In the genomic region with DNA sequence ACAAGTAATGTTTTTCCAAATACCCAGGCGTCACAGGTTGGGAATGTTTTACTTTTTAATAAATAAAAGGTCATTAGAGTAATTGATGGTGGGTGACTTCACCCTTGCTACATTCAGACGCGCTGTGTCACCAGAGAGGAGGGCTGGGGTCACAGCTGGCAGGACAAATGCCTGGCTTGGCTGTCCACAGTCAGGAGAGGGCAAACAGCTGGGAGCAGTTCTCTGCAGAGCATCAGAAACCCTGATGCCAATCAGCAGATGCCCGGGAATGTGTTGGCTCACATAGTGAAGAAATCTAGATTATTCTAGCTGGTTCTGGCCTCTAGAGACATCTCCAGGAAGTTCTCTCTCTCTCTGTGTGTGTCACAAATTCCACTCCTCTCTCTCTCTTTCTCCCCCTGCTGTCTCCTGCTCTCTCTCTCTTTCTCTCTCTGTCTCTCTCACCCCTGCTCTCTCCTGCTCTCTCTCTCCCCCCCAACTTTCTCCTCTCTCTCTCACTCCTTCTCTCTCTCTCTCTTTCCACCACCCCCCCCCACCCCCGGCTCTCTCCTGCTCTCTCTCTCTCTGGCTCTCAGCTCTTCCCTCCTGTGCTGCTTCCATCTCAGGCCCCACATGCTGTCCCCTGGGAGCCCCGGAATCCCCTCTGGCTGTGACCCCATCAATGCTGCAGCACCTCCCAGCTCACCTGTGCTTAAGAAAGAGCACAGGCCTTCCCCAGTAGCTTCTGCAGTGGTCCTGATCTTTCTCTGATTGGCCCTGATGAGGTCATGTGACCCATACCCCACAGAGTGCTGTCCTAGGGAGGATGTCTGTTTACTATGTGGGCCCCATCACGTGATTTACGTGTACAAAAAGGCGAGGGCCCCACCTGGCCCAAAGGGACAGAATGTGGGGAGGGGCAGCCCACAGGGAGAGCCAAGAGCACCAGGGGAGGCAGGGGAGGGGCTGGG, we compare ENCODE assay signal across 7 cellular contexts.
DNase-seq lines count a peak whose midpoint lies in the region; ATAC-seq, FAIRE-seq and TF ChIP-seq lines count a peak whose summit lies in the region.
"Not testable (repeated sequence)": the region's sequence is repeated elsewhere in the genome, so short reads cannot be mapped to it uniquely, and the experiment has no call there.

No MANE protein-coding gene starts in this region.

- WGBS in GM12878 (ENCODE audit: insufficient coverage, insufficient replicate concordance, low lambda C conversion rate, missing lambda C conversion rate), result 36% methylated on average over 7 of the region's 9 CpGs
- WGBS in hepatocyte (ENCODE audit: low lambda C conversion rate, missing lambda C conversion rate), result 91% methylated on average over 5 of the region's 9 CpGs
- 67 to 83% (median 77%) methylated on average over 6 to 8 of the region's 9 CpGs for WGBS in spleen, 5 donors

- not testable (repeated sequence) for H3K4me1 ChIP-seq in GM12878 (ENCODE audit: control insufficient read depth, insufficient read depth, low read length); hepatocyte (ENCODE audit: insufficient read depth); spleen

- SMC1A ChIA-PET in GM12878 (lab: Charles Lee; ENCODE audit: uncharacterized antibody, unreplicated experiment), result not testable (repeated sequence)

- intact Hi-C loops in GM12878 (cut with micrococcal nuclease; ENCODE audit: unreplicated experiment); spleen (cut with DNase I; ENCODE audit: low total_unique reads): not testable (repeated sequence)

- H2AFZ ChIP-seq in GM12878 (ENCODE audit: control insufficient read depth, low read depth, low read length); hepatocyte: not testable (repeated sequence)

- H3K4me3 ChIP-seq in GM12878, hepatocyte, spleen: not testable (repeated sequence)

- not testable (repeated sequence) for H3K9me3 ChIP-seq in GM12878 (replicated peaks; ENCODE audit: control insufficient read depth, insufficient read depth, low read length); hepatocyte (ENCODE audit: low read depth); spleen

- BruUV-seq in GM12878 (replicated peaks; lab: Mats Ljungman, UMichigan), result not testable (repeated sequence)

- RAD21 ChIA-PET in GM12878 (lab: Charles Lee; ENCODE audit: unreplicated experiment), result not testable (repeated sequence)

- not testable (repeated sequence) for H3K27me3 Mint-ChIP-seq in nephron progenitor cell (ENCODE audit: low read depth, poor library complexity)

- not testable (repeated sequence) for H3K9me2 ChIP-seq in hepatocyte (replicated peaks; ENCODE audit: insufficient read depth)

- CTCF ChIA-PET in GM12878 (lab: Yijun Ruan, JAX), result not testable (repeated sequence)

- TF ChIP-seq EP300 in GM12878 (IDR thresholded peaks at IDR 0.05; ENCODE audit: borderline replicate concordance in 1 of 2, control insufficient read depth in 1 of 2, low read depth in 2 of 2, low read length in 2 of 2), result not testable (repeated sequence)

- not testable (repeated sequence) for H3K4me3 Mint-ChIP-seq in nephron progenitor cell

- H3K4me2 ChIP-seq in GM12878 (ENCODE audit: control insufficient read depth, insufficient read depth); hepatocyte: not testable (repeated sequence)

- not testable (repeated sequence) for TF ChIP-seq POLR2A in GM12878 (IDR thresholded peaks at IDR 0.05; ENCODE audit: low read depth, low read length); spleen (IDR thresholded peaks at IDR 0.05)

- not testable (repeated sequence) for TF ChIP-seq CTCF in GM12878 (IDR thresholded peaks at IDR 0.05 in 2 of 3, conservative IDR thresholded peaks at IDR 0.05 in 1 of 3; ENCODE audit: control insufficient read depth in 2 of 3, extremely low read depth in 1 of 3, insufficient read depth in 1 of 3, low read depth in 3 of 3, low read length in 3 of 3); nephron progenitor cell (IDR thresholded peaks at IDR 0.05); spleen (IDR thresholded peaks at IDR 0.05 in 8 of 11, conservative IDR thresholded peaks at IDR 0.05 in 3 of 11)
- TF ChIP-seq CTCF in hepatocyte (IDR thresholded peaks at IDR 0.05; ENCODE audit: poor library complexity), result peak; percentile 6

- H3K9ac ChIP-seq in GM12878 (ENCODE audit: control insufficient read depth, insufficient read depth, low read length), result not testable (repeated sequence)

- H4K20me1 ChIP-seq in GM12878 (ENCODE audit: control insufficient read depth, insufficient read depth); hepatocyte (ENCODE audit: insufficient read depth, poor library complexity, severe bottlenecking): not testable (repeated sequence)

- POLR2A ChIA-PET in GM12878 (lab: Charles Lee), result interaction anchor here (0.6 kb wide), 1 partner anchor 187 kb away, joined by 9 read pairs; no protein-coding TSS in a partner anchor

- not testable (repeated sequence) for TF ChIP-seq RAD21 in GM12878 (IDR thresholded peaks at IDR 0.05; ENCODE audit: insufficient read depth, low read depth, low read length)

- H3K27ac Mint-ChIP-seq in nephron progenitor cell, result peak overlapping the region; percentile 79

- H3K36me3 ChIP-seq in GM12878 (ENCODE audit: control insufficient read depth in 2 of 2, insufficient read depth in 2 of 2, low read length in 1 of 2); hepatocyte (replicated peaks; ENCODE audit: insufficient read depth, low read depth); spleen: not testable (repeated sequence)

- peak; percentile 44 for FAIRE-seq in GM12878 (lab: Jason Lieb, UNC)

- H3K36me3 Mint-ChIP-seq in nephron progenitor cell (ENCODE audit: low read depth), result not testable (repeated sequence)

- not testable (repeated sequence) for H3K9me3 Mint-ChIP-seq in nephron progenitor cell

- H3K4me1 Mint-ChIP-seq in nephron progenitor cell, result peaks cover 33% of the 10 kb centered on the region

- H3K27me3 ChIP-seq in GM12878 (replicated peaks in 1 of 2; ENCODE audit: control insufficient read depth in 2 of 2, insufficient read depth in 2 of 2, low read length in 1 of 2); hepatocyte; spleen (replicated peaks in 1 of 7): not testable (repeated sequence)

- not testable (repeated sequence) for ATAC-seq in GM12878

- in situ Hi-C loops in GM12878 (cut with MboI), result not testable (repeated sequence)

- peak; percentile 4 for DNase-seq in DMS79 treated with DMSO at 0.1 percent for 48 hours (lab: John Stamatoyannopoulos, UW)
- peak; percentile 6 for DNase-seq in MV-4-11 (lab: John Stamatoyannopoulos, UW)
- DNase-seq in SIG-M5 treated with dmso at 0.1 percent for 504 hours (lab: John Stamatoyannopoulos, UW; ENCODE audit: unreplicated experiment), result peak; percentile 6
- not testable (repeated sequence) for DNase-seq in GM12878 (ENCODE audit: low read depth, low spot score); nephron progenitor cell
- peak; percentile 24 for DNase-seq in hepatocyte (ENCODE audit: low spot score)
- peak; percentile 62 for DNase-seq in spleen

- H3K79me2 ChIP-seq in GM12878 (ENCODE audit: control insufficient read depth, insufficient read depth, low read length); hepatocyte: not testable (repeated sequence)

- H3K27ac ChIP-seq in GM12878 (ENCODE audit: control insufficient read depth, insufficient read depth); hepatocyte; spleen: not testable (repeated sequence)
